In the genomic region with DNA sequence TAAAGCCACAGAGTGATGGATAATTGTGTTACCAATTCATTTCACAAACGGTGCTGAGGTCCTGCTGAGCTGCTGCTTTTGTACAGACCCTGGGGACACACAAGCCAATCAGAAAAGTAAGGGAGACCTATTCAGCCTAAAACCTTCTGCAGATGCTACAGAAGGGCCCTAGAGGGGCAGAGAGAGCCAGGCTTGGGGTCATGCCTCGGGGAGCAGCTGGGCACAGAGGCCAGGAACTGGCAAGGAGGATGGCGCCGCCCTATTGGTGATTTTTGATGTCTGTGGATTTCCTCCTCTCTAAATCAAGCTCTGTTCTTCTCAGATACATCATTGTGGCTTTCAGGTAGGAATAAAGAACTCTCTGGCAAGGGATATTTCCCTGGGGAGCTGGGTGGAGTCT, we compare ENCODE assay signal across 12 cellular contexts.
DNase-seq lines count a peak whose midpoint lies in the region; ATAC-seq and TF ChIP-seq lines count a peak whose summit lies in the region.
"Had no signal": no experiment of that assay in that cellular context is flagged by ENCODE, and none has a peak within 500 bp of the region (broad histone marks: within the 10 kb centered on the region; RNA-seq: fewer than 3 reads in every experiment).

No MANE protein-coding gene starts in this region.

- no peak overlapping the region for H3K27ac Mint-ChIP-seq in chondrocyte (ENCODE audit: unreplicated experiment)

- no peaks in the 10 kb centered on the region for H3K36me3 ChIP-seq in DND-41 (ENCODE audit: insufficient read depth, low read length)
- H3K36me3 ChIP-seq: stomach had no signal

- intact Hi-C loops in posterior vena cava (cut with DNase I), result no loop called here

- H3K36me3 Mint-ChIP-seq in chondrocyte (ENCODE audit: low read depth), result no peaks in the 10 kb centered on the region

- H3K9me3 ChIP-seq in DND-41 (ENCODE audit: insufficient read depth, low read length, severe bottlenecking), result no peaks in the 10 kb centered on the region
- H3K9me3 ChIP-seq: stomach had no signal

- no peaks in the 10 kb centered on the region for H3K79me2 ChIP-seq in DND-41 (ENCODE audit: insufficient read depth, low read length)

- TF ChIP-seq CTCF in C4-2B (conservative IDR thresholded peaks at IDR 0.05) (peak; percentile 41), DND-41 (IDR thresholded peaks at IDR 0.05; ENCODE audit: borderline replicate concordance, extremely low read depth, low read length, poor library complexity, severe bottlenecking) (peak; percentile 45), NB4 (IDR thresholded peaks at IDR 0.05; ENCODE audit: low read depth, low read length) (peak; percentile 39), chondrocyte (IDR thresholded peaks at IDR 0.05) (peak; percentile 50)

- no peaks in the 10 kb centered on the region for H4K20me1 ChIP-seq in DND-41 (ENCODE audit: insufficient read depth, low read length)

- TF ChIP-seq POLR2A in NB4 (IDR thresholded peaks at IDR 0.05; ENCODE audit: extremely low read depth, insufficient read length), result no peak

- H3K9ac ChIP-seq in DND-41 (ENCODE audit: low read depth, low read length), result no peak overlapping the region

- peaks cover 3% of the 10 kb centered on the region for H3K27me3 Mint-ChIP-seq in chondrocyte (ENCODE audit: low read depth)

- no peaks in the 10 kb centered on the region for H3K9me3 Mint-ChIP-seq in chondrocyte (ENCODE audit: low read depth)

- H3K4me3 ChIP-seq in DND-41 (ENCODE audit: low read depth in 1 of 2, low read length in 2 of 2) (no peak overlapping the region), NB4 (ENCODE audit: low read depth, low read length) (no peak overlapping the region)
- H3K4me3 ChIP-seq: stomach had no signal

- no peak overlapping the region for H2AFZ ChIP-seq in DND-41 (ENCODE audit: low read depth, low read length)

- no peak overlapping the region for H3K4me2 ChIP-seq in DND-41 (ENCODE audit: insufficient read depth, low read length)

- no peak overlapping the region for H3K4me3 Mint-ChIP-seq in chondrocyte (ENCODE audit: unreplicated experiment)

- no peaks in the 10 kb centered on the region for H3K27me3 ChIP-seq in DND-41 (ENCODE audit: insufficient read depth, low read length, poor library complexity)
- H3K27me3 ChIP-seq: stomach had no signal

- H3K27ac ChIP-seq in C4-2B, result no peak overlapping the region
- H3K27ac ChIP-seq in DND-41 (ENCODE audit: low read length), result no peak overlapping the region
- H3K27ac ChIP-seq: stomach had no signal

- peaks cover 25% of the 10 kb centered on the region for H3K4me1 Mint-ChIP-seq in chondrocyte (ENCODE audit: low read depth)

- no peaks in the 10 kb centered on the region for H3K4me1 ChIP-seq in DND-41 (ENCODE audit: insufficient read depth, low read length)
- H3K4me1 ChIP-seq: stomach had no signal

- DNase-seq in DND-41 (peak; percentile 13), NB4 (ENCODE audit: low read depth) (peak; percentile 7), chondrocyte (ENCODE audit: low spot score) (no peak), posterior vena cava (ENCODE audit: low spot score) (no peak), NCI-H2029 (lab: John Stamatoyannopoulos, UW) (no peak), NCI-H526 treated with DMSO at 0.1 percent for 48 hours (lab: John Stamatoyannopoulos, UW) (no peak)
- DNase-seq: activated CD8-positive, alpha-beta memory T cell treated with anti-CD3 and anti-CD28 coated beads for 24 hours; NCI-H345; nucleus accumbens; stomach had no signal

- ATAC-seq in DND-41 (ENCODE audit: insufficient read depth, low read depth) (no peak), HG03571 (IDR thresholded peaks at IDR 0.05; ENCODE audit: unreplicated experiment) (no peak)

Comparison
In these comparisons a context has a peak if more than half of its experiments do, and no peak if none do; other contexts are left out.
1. DNase-seq: peak in DND-41 (single experiment) and NB4 (single experiment); none in chondrocyte (single experiment), posterior vena cava (single experiment), NCI-H2029 (single experiment) and NCI-H526 treated with DMSO at 0.1 percent for 48 hours (single experiment).
2. Peak in every context shown above with its lines, with median percentiles within 50 percentile points of each other: CTCF ChIP-seq.